In the genomic region with DNA sequence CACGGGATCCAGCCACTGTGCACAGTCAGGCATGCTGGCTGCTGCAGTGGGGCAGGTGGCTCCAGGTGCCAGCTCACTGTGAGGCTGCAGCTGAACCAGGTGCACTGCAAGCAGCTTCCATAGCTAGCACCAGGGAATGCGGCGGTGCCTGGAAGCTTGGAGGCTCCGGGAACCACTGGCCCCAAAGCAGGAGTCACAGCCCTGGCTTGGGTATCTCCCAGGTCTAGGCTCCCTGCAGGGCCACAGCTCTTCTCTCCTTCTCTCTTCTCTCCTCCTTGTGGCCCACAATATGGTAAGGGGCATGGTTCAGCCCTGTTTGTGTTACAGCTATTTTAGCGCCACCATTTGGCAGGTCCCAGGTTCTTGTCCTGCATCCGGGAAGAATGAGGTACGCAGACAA, we compare ENCODE assay signal across 1 cellular context.
TF ChIP-seq lines count a peak whose summit lies in the region.

No MANE protein-coding gene starts in this region.

TF ChIP-seq in H1, 55 proteins besides CTCF, POLR2A, EP300 and RAD21 (continued from another document):
- TF ChIP-seq MAX (IDR thresholded peaks at IDR 0.05), result peak; percentile 64; the same call in 1 of the 2 replicates
